ENCODE assay signal across 13 cellular contexts in the genomic region with DNA sequence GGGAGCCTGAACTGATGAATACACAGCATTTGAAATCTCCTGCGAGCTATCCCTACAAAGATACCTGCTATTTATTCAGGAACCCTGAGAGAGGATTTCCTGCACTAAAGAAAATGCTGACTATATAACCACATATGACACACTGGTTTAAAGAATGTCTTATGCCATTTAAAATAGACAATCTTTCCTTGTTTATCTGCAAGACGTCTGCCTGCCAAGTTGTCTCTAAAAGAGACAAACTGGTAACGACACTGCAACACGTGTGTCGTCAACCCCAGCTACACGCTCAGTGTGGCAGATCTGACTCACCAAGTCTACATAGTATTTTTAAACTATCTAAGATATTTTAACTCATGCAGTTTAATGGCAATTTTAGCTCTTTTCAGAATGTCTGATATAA. TPM values are rescaled to one million over a fixed set of nuclear protein-coding genes. Genes with fewer than 3 reads are reported as not detected.
DNase-seq lines count a peak whose midpoint lies in the region; ATAC-seq, FAIRE-seq and TF ChIP-seq lines count a peak whose summit lies in the region.
"Had no signal": no experiment of that assay in that cellular context is flagged by ENCODE, and none has a peak within 500 bp of the region (broad histone marks: within the 10 kb centered on the region; RNA-seq: fewer than 3 reads in every experiment).

No MANE protein-coding gene starts in this region.

- H3K9me3 ChIP-seq in MG63, result no peaks in the 10 kb centered on the region
- H3K9me3 ChIP-seq in endodermal cell (ENCODE audit: control insufficient read depth, low read length), result no peaks in the 10 kb centered on the region
- H3K9me3 ChIP-seq in keratinocyte (ENCODE audit: control insufficient read depth, low read depth, low read length), result no peaks in the 10 kb centered on the region
- H3K9me3 ChIP-seq: spleen had no signal

- peaks cover 6% of the 10 kb centered on the region for H3K36me3 Mint-ChIP-seq in endodermal cell (ENCODE audit: low read depth)
- H3K36me3 Mint-ChIP-seq in activated CD4-positive, alpha-beta T cell treated with anti-CD3 and anti-CD28 coated beads for 36 hours (ENCODE audit: low read depth), result peaks cover 11% of the 10 kb centered on the region

- H3K27me3 ChIP-seq in MG63 (no peaks in the 10 kb centered on the region), endodermal cell (ENCODE audit: control insufficient read depth, insufficient read depth, low read length, poor library complexity, severe bottlenecking) (no peaks in the 10 kb centered on the region), keratinocyte (ENCODE audit: control insufficient read depth, extremely low read depth, insufficient read depth, low read length) (no peaks in the 10 kb centered on the region)
- H3K27me3 ChIP-seq: spleen had no signal

- H3K4me3 ChIP-seq in MG63 (no peak overlapping the region), endodermal cell (ENCODE audit: low read length) (no peak overlapping the region), keratinocyte (ENCODE audit: control insufficient read depth in 2 of 3, extremely low read depth in 1 of 3, insufficient read depth in 2 of 3, low read depth in 1 of 3, low read length in 3 of 3) (no peak overlapping the region)
- H3K4me3 ChIP-seq: spleen had no signal

- DNase-seq in MG63, result peak; percentile 17
- DNase-seq in endodermal cell, result no peak
- no peak for DNase-seq in keratinocyte (ENCODE audit: low read depth, low spot score)
- DNase-seq in stromal cell of bone marrow (ENCODE audit: low read depth), result peak; percentile 35
- no peak for DNase-seq in NCI-H146 treated with DMSO at 0.1 percent for 48 hours (lab: John Stamatoyannopoulos, UW; ENCODE audit: unreplicated experiment)
- no peak for DNase-seq in activated CD4-positive, alpha-beta T cell treated with anti-CD3 and anti-CD28 coated beads for 36 hours
- no peak for DNase-seq in NCI-H748 treated with DMSO at 0.1 percent for 48 hours (lab: John Stamatoyannopoulos, UW)
- DNase-seq: activated gamma-delta T cell treated with Interleukin-2 at 50 U/mL for 16 hours; effector memory CD4-positive, alpha-beta T cell; NCI-H2081 treated with DMSO at 0.1 percent for 48 hours; spleen had no signal

- H3K27ac Mint-ChIP-seq in endodermal cell, result peak overlapping the region; percentile 53
- H3K27ac Mint-ChIP-seq in activated CD4-positive, alpha-beta T cell treated with anti-CD3 and anti-CD28 coated beads for 36 hours, result no peak overlapping the region

- no peak overlapping the region for H3K4me3 Mint-ChIP-seq in endodermal cell
- no peak overlapping the region for H3K4me3 Mint-ChIP-seq in activated CD4-positive, alpha-beta T cell treated with anti-CD3 and anti-CD28 coated beads for 36 hours

- H3K27me3 Mint-ChIP-seq in endodermal cell (ENCODE audit: insufficient read depth), result no peaks in the 10 kb centered on the region
- H3K27me3 Mint-ChIP-seq in activated CD4-positive, alpha-beta T cell treated with anti-CD3 and anti-CD28 coated beads for 36 hours, result no peaks in the 10 kb centered on the region

- peaks cover 18% of the 10 kb centered on the region for H3K4me1 ChIP-seq in endodermal cell (ENCODE audit: control insufficient read depth, insufficient read depth, low read length)
- H3K4me1 ChIP-seq in keratinocyte (ENCODE audit: control insufficient read depth, extremely low read depth, insufficient read depth, low read length), result peaks cover 72% of the 10 kb centered on the region

- H3K9ac ChIP-seq in endodermal cell (ENCODE audit: extremely low read depth, low read length, poor library complexity, severe bottlenecking) (no peak overlapping the region), keratinocyte (ENCODE audit: control insufficient read depth, extremely low read depth, insufficient read depth, low read length) (peak overlapping the region; percentile 5)

- H3K4me1 Mint-ChIP-seq in endodermal cell, result peaks cover 76% of the 10 kb centered on the region
- H3K4me1 Mint-ChIP-seq in activated CD4-positive, alpha-beta T cell treated with anti-CD3 and anti-CD28 coated beads for 36 hours, result no peaks in the 10 kb centered on the region

- POLR2A ChIA-PET in activated CD4-positive, alpha-beta T cell treated with anti-CD3 and anti-CD28 coated beads for 36 hours (lab: Charles Lee), result no interaction called here

- peak overlapping the region; percentile 65 for H3K4me2 ChIP-seq in keratinocyte (ENCODE audit: control insufficient read depth, extremely low read depth, insufficient read depth, low read depth, low read length)

- peaks cover 92% of the 10 kb centered on the region for H3K79me2 ChIP-seq in keratinocyte (ENCODE audit: control insufficient read depth, insufficient read depth, low read length)

- peaks cover 2% of the 10 kb centered on the region for H3K9me1 ChIP-seq in keratinocyte (ENCODE audit: control insufficient read depth, extremely low read depth, insufficient read depth, low read length)

- H2AFZ ChIP-seq in keratinocyte (ENCODE audit: control insufficient read depth, low read length), result no peak overlapping the region

- WGBS in endodermal cell (ENCODE audit: insufficient coverage in 1 of 2, insufficient read length in 1 of 2), 2 experiments, result 77 to 90% methylated on average over 2 to 6 of the region's 6 CpGs

- CTCF ChIA-PET in activated CD4-positive, alpha-beta T cell treated with anti-CD3 and anti-CD28 coated beads for 36 hours (lab: Charles Lee), result no interaction called here

- peaks cover 34% of the 10 kb centered on the region for H4K20me1 ChIP-seq in keratinocyte (ENCODE audit: control insufficient read depth, extremely low read depth, insufficient read depth, low read length)

- no peak for ATAC-seq in activated CD4-positive, alpha-beta T cell treated with anti-CD3 and anti-CD28 coated beads for 36 hours
- no peak for ATAC-seq in GM21786 (IDR thresholded peaks at IDR 0.05; ENCODE audit: unreplicated experiment)

- intact Hi-C loops in activated CD4-positive, alpha-beta T cell treated with anti-CD3 and anti-CD28 coated beads for 36 hours (cut with DNase I, micrococcal nuclease), result no loop called here

- TF ChIP-seq CTCF in endodermal cell (conservative IDR thresholded peaks at IDR 0.05), result no peak
- TF ChIP-seq CTCF in keratinocyte (optimal IDR thresholded peaks at IDR 0.05 in 1 of 3, IDR thresholded peaks at IDR 0.05 in 1 of 3, conservative IDR thresholded peaks at IDR 0.05 in 1 of 3; ENCODE audit: extremely low read depth in 1 of 3, insufficient read depth in 2 of 3, low read length in 3 of 3), result no peak

- H3K27ac ChIP-seq in endodermal cell (ENCODE audit: low read depth, low read length) (no peak overlapping the region), keratinocyte (ENCODE audit: control insufficient read depth, insufficient read depth, low read length) (peak overlapping the region; percentile 48)
- H3K27ac ChIP-seq: RWPE1 had no signal

- dilution Hi-C loops in keratinocyte (cut with MboI; ENCODE audit: extremely low pct_ligation_motif_present, low sequenced_read_pairs), result no loop called here

- FAIRE-seq in keratinocyte (lab: Jason Lieb, UNC), result peak; percentile 79

- no peaks in the 10 kb centered on the region for H3K9me3 Mint-ChIP-seq in endodermal cell
- H3K9me3 Mint-ChIP-seq in activated CD4-positive, alpha-beta T cell treated with anti-CD3 and anti-CD28 coated beads for 36 hours (ENCODE audit: low read depth), result no peaks in the 10 kb centered on the region

- peaks cover 28% of the 10 kb centered on the region for H3K36me3 ChIP-seq in MG63
- H3K36me3 ChIP-seq in endodermal cell (ENCODE audit: control insufficient read depth, insufficient read depth, low read length), result peaks cover 6% of the 10 kb centered on the region
- peaks cover 0 to 6% of the 10 kb centered on the region in 2 experiments for H3K36me3 ChIP-seq in keratinocyte (ENCODE audit: control insufficient read depth in 2 of 2, extremely low read depth in 1 of 2, insufficient read depth in 2 of 2, low read length in 2 of 2)
- H3K36me3 ChIP-seq: spleen had no signal

RNA-seq across cellular contexts. Expression of a gene that starts 42.7 kb away (rescaled TPM):
- total RNA-seq in MG63 (2014; rRNA removed; shearing (Covaris generic); ENCODE audit: low replicate concordance), result 252 and 266 TPM in 2 replicates
- 100 to 1,000 TPM; 460 to 557 TPM for total RNA-seq in endodermal cell
- 396 TPM for polyA plus RNA-seq in endodermal cell (2013, experiment 1 of 2)
- 358 TPM for polyA plus RNA-seq in endodermal cell (2013, experiment 2 of 2)
- 1,015 to 1,448 TPM (median 1,185 TPM) in 3 replicates for polyA plus RNA-seq in keratinocyte
- 1,793 TPM for polyA plus RNA-seq in keratinocyte (2011; ENCODE audit: low read depth)
- polyA plus RNA-seq in keratinocyte (2011; cell fraction: cytosol; rRNA removed), result 533 and 538 TPM in 2 replicates
- 3,620 and 3,834 TPM in 2 replicates for polyA plus RNA-seq in keratinocyte (2011; cell fraction: nucleus; rRNA removed)
- 892 and 931 TPM in 2 replicates for polyA plus RNA-seq in keratinocyte (2012; ENCODE audit: low replicate concordance)
- 975 to 1,428 TPM (median 1,262 TPM) in 3 replicates for polyA minus RNA-seq in keratinocyte
- 644 TPM for polyA minus RNA-seq in keratinocyte (2011; cell fraction: cytosol; rRNA and poly(A)+ RNA removed)
- 2,331 and 3,661 TPM in 2 replicates for polyA minus RNA-seq in keratinocyte (2011; cell fraction: nucleus; rRNA and poly(A)+ RNA removed)
- total RNA-seq in activated CD4-positive, alpha-beta T cell treated with anti-CD3 and anti-CD28 coated beads for 36 hours, result 10 to 100 TPM; 59.8 to 71.1 TPM

Comparison
In these comparisons a context has a peak if more than half of its experiments do, and no peak if none do; other contexts are left out.
1. DNase-seq: peak in MG63 (single experiment) and stromal cell of bone marrow (single experiment); none in endodermal cell (single experiment), keratinocyte (single experiment), NCI-H146 treated with DMSO at 0.1 percent for 48 hours (single experiment), activated CD4-positive, alpha-beta T cell treated with anti-CD3 and anti-CD28 coated beads for 36 hours (single experiment) and NCI-H748 treated with DMSO at 0.1 percent for 48 hours (single experiment).